ENCODE assay signal across 8 cellular contexts in genomic region chr5:150320048-150320555, GRCh38. TPM values are rescaled to one million over a fixed set of nuclear protein-coding genes. Genes with fewer than 3 reads are reported as not detected.
DNase-seq lines count a peak whose midpoint lies in the region; ATAC-seq lines count a peak whose summit lies in the region.

No MANE protein-coding gene starts in this region.

- no peak overlapping the region for H3K27ac ChIP-seq in Karpas-422 (ENCODE audit: low read length)

- H3K4me2 ChIP-seq in Karpas-422 (ENCODE audit: low read depth, low read length, poor library complexity, severe bottlenecking), result no peak overlapping the region

- H3K4me1 ChIP-seq in Karpas-422 (ENCODE audit: low read length), result no peaks in the 10 kb centered on the region

- no peak overlapping the region for H2AFZ ChIP-seq in Karpas-422 (ENCODE audit: low read length)

- no peaks in the 10 kb centered on the region for H4K20me1 ChIP-seq in Karpas-422 (ENCODE audit: insufficient read depth, low read depth, low read length)

- no peaks in the 10 kb centered on the region for H3K27me3 ChIP-seq in Karpas-422 (ENCODE audit: low read length)

- ATAC-seq in GM21526 (IDR thresholded peaks at IDR 0.05; ENCODE audit: low FRiP score, unreplicated experiment), result no peak

- no peaks in the 10 kb centered on the region for H3K79me2 ChIP-seq in Karpas-422 (ENCODE audit: low read length)

- no peak overlapping the region for H3K9ac ChIP-seq in Karpas-422 (ENCODE audit: low read length)

- no peaks in the 10 kb centered on the region for H3K36me3 ChIP-seq in Karpas-422 (ENCODE audit: insufficient read depth, low read length)

- no peaks in the 10 kb centered on the region for H3K9me2 ChIP-seq in Karpas-422 (replicated peaks; ENCODE audit: insufficient read depth, low read length)

- H3K9me3 ChIP-seq in Karpas-422 (ENCODE audit: low read length), result no peaks in the 10 kb centered on the region

- DNase-seq in HPDE6-E6E7 (ENCODE audit: extremely low spot score) (peak; percentile 78), astrocyte of the hippocampus (ENCODE audit: low read depth, low spot score) (peak; percentile 94), hypothalamus (lab: John Stamatoyannopoulos, UW) (peak in 40 of 51 donors; percentile 19 to 85 (median 64)), stromal cell of bone marrow (ENCODE audit: low read depth) (peak; percentile 76), NCI-H1092 (lab: John Stamatoyannopoulos, UW) (no peak), Karpas-422 (no peak)
- DNase-seq in activated CD4-positive, alpha-beta T cell treated with anti-CD3 and anti-CD28 coated beads, Interleukin-2, amount 50 U/mL, for 1 hour, result no peak

- no peak overlapping the region for H3K4me3 ChIP-seq in Karpas-422 (ENCODE audit: low read length)

RNA-seq across cellular contexts. Expression of gene ARSI, which starts 17.4 kb away (rescaled TPM):
- total RNA-seq in Karpas-422 (2014; rRNA removed; shearing (Covaris generic); ENCODE audit: low replicate concordance), result not detected in 2 replicates

RNA-seq across cellular contexts. Expression of gene CAMK2A, which starts 30.5 kb away (rescaled TPM):
- not detected in 2 replicates for total RNA-seq in Karpas-422 (2014; rRNA removed; shearing (Covaris generic); ENCODE audit: low replicate concordance)

RNA-seq across cellular contexts. Expression of gene TCOF1, which starts 37.4 kb away (rescaled TPM):
- 23.0 and 42.6 TPM in 2 replicates for total RNA-seq in Karpas-422 (2014; rRNA removed; shearing (Covaris generic); ENCODE audit: low replicate concordance)

Comparison
In these comparisons a context has a peak if more than half of its experiments do, and no peak if none do; other contexts are left out.
1. DNase-seq: peak in HPDE6-E6E7 (single experiment), astrocyte of the hippocampus (single experiment), hypothalamus (40 of 51) and stromal cell of bone marrow (single experiment); none in NCI-H1092 (single experiment), Karpas-422 (single experiment) and activated CD4-positive, alpha-beta T cell treated with anti-CD3 and anti-CD28 coated beads, Interleukin-2, amount 50 U/mL, for 1 hour (single experiment).